In the genomic region with DNA sequence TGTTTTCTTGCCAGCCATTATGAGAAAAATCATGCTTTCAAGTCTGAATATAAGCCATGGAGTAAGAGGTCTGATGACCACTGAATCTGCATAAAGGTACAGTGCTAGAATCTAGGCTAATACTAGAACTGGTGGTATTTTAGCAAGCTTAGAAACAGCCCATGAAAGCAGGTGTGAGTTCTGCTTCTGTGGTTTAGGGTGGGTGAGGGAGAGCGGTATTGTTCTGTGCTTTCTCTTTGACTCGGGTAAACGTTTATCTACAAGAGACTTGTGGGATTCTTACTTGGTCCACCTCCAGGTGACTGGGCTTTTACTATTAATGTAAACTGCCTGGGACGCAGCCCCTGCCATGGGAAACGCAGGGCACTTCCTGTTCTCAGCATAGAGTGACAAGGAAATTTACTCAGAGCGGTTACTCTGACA, we compare ENCODE assay signal across 9 cellular contexts. TPM values are rescaled to one million over a fixed set of nuclear protein-coding genes. Genes with fewer than 3 reads are reported as not detected.
DNase-seq lines count a peak whose midpoint lies in the region; ATAC-seq and TF ChIP-seq lines count a peak whose summit lies in the region.
"Had no signal": no experiment of that assay in that cellular context is flagged by ENCODE, and none has a peak within 500 bp of the region (broad histone marks: within the 10 kb centered on the region; RNA-seq: fewer than 3 reads in every experiment).

No MANE protein-coding gene starts in this region.

- no peak overlapping the region for H2AFZ ChIP-seq in SK-N-SH (ENCODE audit: low read depth)
- H2AFZ ChIP-seq: parathyroid adenoma had no signal

- CTCF ChIA-PET in CD4-positive, alpha-beta T cell (lab: Charles Lee), result no interaction called here
- CTCF ChIA-PET in SK-N-SH (lab: Yijun Ruan, JAX), result interaction anchor here (1.0 to 1.4 kb wide), 3 partner anchors 10 to 433 kb away, joined by 3 to 4 read pairs (median 3); no protein-coding TSS in a partner anchor

- 94% methylated on average over 6 of the region's 6 CpGs for WGBS in SK-N-SH (ENCODE audit: low lambda C conversion rate)

- H3F3A ChIP-seq in SK-N-SH (replicated peaks; ENCODE audit: insufficient read depth), result no peaks in the 10 kb centered on the region

- H3K4me1 Mint-ChIP-seq in CD4-positive, alpha-beta T cell (ENCODE audit: low read depth), result peaks cover 20% of the 10 kb centered on the region

- TF ChIP-seq RAD21 in SK-N-SH (IDR thresholded peaks at IDR 0.05; ENCODE audit: low read length), result no peak

- TF ChIP-seq CTCF in CD4-positive, alpha-beta T cell (IDR thresholded peaks at IDR 0.05), result no peak
- TF ChIP-seq CTCF in SK-N-SH (IDR thresholded peaks at IDR 0.05), result no peak

- no peaks in the 10 kb centered on the region for H3K27me3 ChIP-seq in CD4-positive, alpha-beta T cell (ENCODE audit: control insufficient read depth, insufficient read depth, low read length)
- H3K27me3 ChIP-seq in SK-N-SH (ENCODE audit: insufficient read depth), result no peaks in the 10 kb centered on the region

- H3K9ac ChIP-seq in SK-N-SH, result no peak overlapping the region
- H3K9ac ChIP-seq: parathyroid adenoma had no signal

- no peak for TF ChIP-seq EP300 in SK-N-SH (IDR thresholded peaks at IDR 0.05; ENCODE audit: borderline replicate concordance in 1 of 2, low read depth in 1 of 2, low read length in 1 of 2)

- H3K27ac ChIP-seq in CD4-positive, alpha-beta T cell (ENCODE audit: low read depth, low read length), result no peak overlapping the region
- no peak overlapping the region for H3K27ac ChIP-seq in SK-N-SH (ENCODE audit: low read depth in 2 of 2, low read length in 1 of 2)
- H3K27ac ChIP-seq: parathyroid adenoma had no signal

- no peaks in the 10 kb centered on the region for H3K27me3 Mint-ChIP-seq in CD4-positive, alpha-beta T cell

- H3K9me3 Mint-ChIP-seq in CD4-positive, alpha-beta T cell, result no peaks in the 10 kb centered on the region

- no peaks in the 10 kb centered on the region for H3K9me3 ChIP-seq in CD4-positive, alpha-beta T cell (ENCODE audit: control insufficient read depth, low read length)
- H3K9me3 ChIP-seq in SK-N-SH, result no peaks in the 10 kb centered on the region

- H3K4me3 Mint-ChIP-seq in CD4-positive, alpha-beta T cell, result no peak overlapping the region

- no peaks in the 10 kb centered on the region for H4K20me1 ChIP-seq in SK-N-SH (ENCODE audit: insufficient read depth)

- peaks cover 0 to 15% of the 10 kb centered on the region in 2 experiments; a peak in 1 of 4 replicates for H3K4me1 ChIP-seq in SK-N-SH (ENCODE audit: control insufficient read depth in 1 of 2, insufficient read depth in 2 of 2, low read depth in 1 of 2, low read length in 1 of 2)
- H3K4me1 ChIP-seq: parathyroid adenoma had no signal

- H3K36me3 ChIP-seq in SK-N-SH (replicated peaks in 1 of 2; ENCODE audit: control insufficient read depth in 1 of 2, insufficient read depth in 2 of 2, low read length in 1 of 2), result peaks cover 0 to 37% of the 10 kb centered on the region in 2 experiments

- H3K9me2 ChIP-seq in SK-N-SH, result no peaks in the 10 kb centered on the region

- H3K36me3 Mint-ChIP-seq in CD4-positive, alpha-beta T cell (ENCODE audit: low read depth), result peaks cover 62% of the 10 kb centered on the region

- peak; percentile 37 for ATAC-seq in CD4-positive, alpha-beta T cell (ENCODE audit: poor library complexity)
- ATAC-seq in GM19372 (IDR thresholded peaks at IDR 0.05; ENCODE audit: low read depth, unreplicated experiment) (peak; percentile 95), HG03342 (IDR thresholded peaks at IDR 0.05; ENCODE audit: unreplicated experiment) (peak; percentile 89)

- POLR2A ChIA-PET in CD4-positive, alpha-beta T cell (lab: Charles Lee), result no interaction called here
- POLR2A ChIA-PET in SK-N-SH (lab: Yijun Ruan, JAX), result no interaction called here

- no peak overlapping the region for H3K4me3 ChIP-seq in SK-N-SH (ENCODE audit: low read depth in 2 of 2, low read length in 1 of 2)

- DNase-seq in CD4-positive, alpha-beta T cell, result no peak
- DNase-seq in dermis blood vessel endothelial cell, result peak; percentile 56
- no peak for DNase-seq in NCI-H1048 (lab: John Stamatoyannopoulos, UW)
- DNase-seq in COLO668 (lab: John Stamatoyannopoulos, UW; ENCODE audit: unreplicated experiment), result no peak
- no peak for DNase-seq in SK-N-SH
- no peak for DNase-seq in kidney glomerular epithelial cell (lab: John Stamatoyannopoulos, UW)

- peak overlapping the region; percentile 74 for H3K27ac Mint-ChIP-seq in CD4-positive, alpha-beta T cell

- intact Hi-C loops in CD4-positive, alpha-beta T cell (cut with DNase I, micrococcal nuclease), result no loop called here

- no peaks in the 10 kb centered on the region for H3K79me2 ChIP-seq in SK-N-SH (ENCODE audit: insufficient read depth)
- H3K79me2 ChIP-seq: parathyroid adenoma had no signal

- no peak overlapping the region for H3K4me2 ChIP-seq in SK-N-SH

TF ChIP-seq in SK-N-SH, 30 proteins besides CTCF, POLR2A, EP300 and RAD21:
- TF ChIP-seq, protein P1, sequence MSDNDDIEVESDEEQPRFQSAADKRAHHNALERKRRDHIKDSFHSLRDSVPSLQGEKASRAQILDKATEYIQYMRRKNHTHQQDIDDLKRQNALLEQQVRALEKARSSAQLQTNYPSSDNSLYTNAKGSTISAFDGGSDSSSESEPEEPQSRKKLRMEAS (IDR thresholded peaks at IDR 0.05; ENCODE audit: low read depth), result no peak
- TF ChIP-seq SMC3 (IDR thresholded peaks at IDR 0.05; ENCODE audit: low read depth, low read length), result no peak
- no peak for TF ChIP-seq GATA2 (CRISPR knock-in tag; IDR thresholded peaks at IDR 0.05)
- TF ChIP-seq FOXM1 (IDR thresholded peaks at IDR 0.05; ENCODE audit: low read depth), result no peak
- TF ChIP-seq, protein P2, sequence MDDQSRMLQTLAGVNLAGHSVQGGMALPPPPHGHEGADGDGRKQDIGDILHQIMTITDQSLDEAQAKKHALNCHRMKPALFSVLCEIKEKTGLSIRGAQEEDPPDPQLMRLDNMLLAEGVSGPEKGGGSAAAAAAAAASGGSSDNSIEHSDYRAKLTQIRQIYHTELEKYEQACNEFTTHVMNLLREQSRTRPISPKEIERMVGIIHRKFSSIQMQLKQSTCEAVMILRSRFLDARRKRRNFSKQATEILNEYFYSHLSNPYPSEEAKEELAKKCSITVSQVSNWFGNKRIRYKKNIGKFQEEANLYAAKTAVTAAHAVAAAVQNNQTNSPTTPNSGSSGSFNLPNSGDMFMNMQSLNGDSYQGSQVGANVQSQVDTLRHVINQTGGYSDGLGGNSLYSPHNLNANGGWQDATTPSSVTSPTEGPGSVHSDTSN (IDR thresholded peaks at IDR 0.05), result no peak
- TF ChIP-seq FOSL2 (IDR thresholded peaks at IDR 0.05; ENCODE audit: borderline replicate concordance, low read depth), result no peak
- TF ChIP-seq NFIC (IDR thresholded peaks at IDR 0.05; ENCODE audit: borderline replicate concordance), result no peak
- TF ChIP-seq CHD2 (IDR thresholded peaks at IDR 0.05; ENCODE audit: low read length, partially characterized antibody), result no peak
- TF ChIP-seq TAF1 (IDR thresholded peaks at IDR 0.05; ENCODE audit: borderline replicate concordance, low read depth, low read length), result no peak
- TF ChIP-seq FOXJ3 (CRISPR knock-in tag; IDR thresholded peaks at IDR 0.05), result no peak
- TF ChIP-seq EZH2phosphoT487 (IDR thresholded peaks at IDR 0.05; ENCODE audit: borderline replicate concordance, low read depth), result no peak
- no peak for TF ChIP-seq SIN3A (IDR thresholded peaks at IDR 0.05; ENCODE audit: borderline replicate concordance, low read depth, low read length)
- no peak for TF ChIP-seq POLR2AphosphoS5 (IDR thresholded peaks at IDR 0.05; ENCODE audit: low read depth, low read length)
- TF ChIP-seq RXRA (IDR thresholded peaks at IDR 0.05; ENCODE audit: borderline replicate concordance, low read depth), result no peak
- no peak for TF ChIP-seq YY1 (IDR thresholded peaks at IDR 0.05; ENCODE audit: low read depth)
- no peak for TF ChIP-seq TEAD4 (IDR thresholded peaks at IDR 0.05; ENCODE audit: borderline replicate concordance, insufficient read depth)
- TF ChIP-seq, protein P3, sequence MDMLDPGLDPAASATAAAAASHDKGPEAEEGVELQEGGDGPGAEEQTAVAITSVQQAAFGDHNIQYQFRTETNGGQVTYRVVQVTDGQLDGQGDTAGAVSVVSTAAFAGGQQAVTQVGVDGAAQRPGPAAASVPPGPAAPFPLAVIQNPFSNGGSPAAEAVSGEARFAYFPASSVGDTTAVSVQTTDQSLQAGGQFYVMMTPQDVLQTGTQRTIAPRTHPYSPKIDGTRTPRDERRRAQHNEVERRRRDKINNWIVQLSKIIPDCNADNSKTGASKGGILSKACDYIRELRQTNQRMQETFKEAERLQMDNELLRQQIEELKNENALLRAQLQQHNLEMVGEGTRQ (IDR thresholded peaks at IDR 0.05; ENCODE audit: borderline replicate concordance, low read depth, low read length), result no peak

RNA-seq across cellular contexts. Expression of a gene that starts 55.2 kb away (rescaled TPM):
- not detected for total RNA-seq in CD4-positive, alpha-beta T cell
- total RNA-seq in dermis blood vessel endothelial cell, result not detected in 2 replicates
- not detected in 2 replicates for polyA plus RNA-seq in SK-N-SH (2012; rRNA removed)
- polyA plus RNA-seq in SK-N-SH (2012; cell fraction: cytosol; rRNA removed), result not detected in 2 replicates
- 0.07 and 0.26 TPM in 2 replicates for polyA plus RNA-seq in SK-N-SH (2012; cell fraction: nucleus; rRNA removed)

Comparison
In these comparisons a context has a peak if more than half of its experiments do, and no peak if none do; other contexts are left out.
1. ATAC-seq: peak in every context shown above with its lines; median percentile 95 in GM19372; 89 in HG03342; 37 in CD4-positive, alpha-beta T cell.